Comparison of ENCODE assay signal across 1 cellular context in genomic region chr19:9621156-9622037, GRCh38.
TF ChIP-seq lines count a peak whose summit lies in the region.

TSS of gene ZNF561 (minus strand) at chr19:9621232. CDS start at chr19:9619456, 1,776 bp downstream.

TF ChIP-seq in SK-N-SH, 30 proteins besides CTCF, POLR2A, EP300 and RAD21 (continued from another document):
- TF ChIP-seq, protein P1, sequence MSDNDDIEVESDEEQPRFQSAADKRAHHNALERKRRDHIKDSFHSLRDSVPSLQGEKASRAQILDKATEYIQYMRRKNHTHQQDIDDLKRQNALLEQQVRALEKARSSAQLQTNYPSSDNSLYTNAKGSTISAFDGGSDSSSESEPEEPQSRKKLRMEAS (IDR thresholded peaks at IDR 0.05; ENCODE audit: low read depth), result peak; percentile 55
- TF ChIP-seq YY1 (IDR thresholded peaks at IDR 0.05; ENCODE audit: low read depth) (peak; percentile 97), JUND (IDR thresholded peaks at IDR 0.05) (no peak), TEAD4 (IDR thresholded peaks at IDR 0.05; ENCODE audit: borderline replicate concordance, insufficient read depth) (no peak), NFIC (IDR thresholded peaks at IDR 0.05; ENCODE audit: borderline replicate concordance) (no peak; the same call in 1 of the 2 replicates), ELF1 (IDR thresholded peaks at IDR 0.05) (no peak), CHD2 (IDR thresholded peaks at IDR 0.05; ENCODE audit: low read length, partially characterized antibody) (no peak), NRF1 (IDR thresholded peaks at IDR 0.05; ENCODE audit: low read depth, low read length) (no peak), SIN3A (IDR thresholded peaks at IDR 0.05; ENCODE audit: borderline replicate concordance, low read depth, low read length) (peak; percentile 22; the same call in 1 of the 2 replicates), RXRA (IDR thresholded peaks at IDR 0.05; ENCODE audit: borderline replicate concordance, low read depth) (no peak), MXI1 (IDR thresholded peaks at IDR 0.05; ENCODE audit: low read depth, low read length) (peak; percentile 57; the same call in 1 of the 2 replicates), FOXM1 (IDR thresholded peaks at IDR 0.05; ENCODE audit: low read depth) (no peak)
- TF ChIP-seq, protein P2, sequence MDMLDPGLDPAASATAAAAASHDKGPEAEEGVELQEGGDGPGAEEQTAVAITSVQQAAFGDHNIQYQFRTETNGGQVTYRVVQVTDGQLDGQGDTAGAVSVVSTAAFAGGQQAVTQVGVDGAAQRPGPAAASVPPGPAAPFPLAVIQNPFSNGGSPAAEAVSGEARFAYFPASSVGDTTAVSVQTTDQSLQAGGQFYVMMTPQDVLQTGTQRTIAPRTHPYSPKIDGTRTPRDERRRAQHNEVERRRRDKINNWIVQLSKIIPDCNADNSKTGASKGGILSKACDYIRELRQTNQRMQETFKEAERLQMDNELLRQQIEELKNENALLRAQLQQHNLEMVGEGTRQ (IDR thresholded peaks at IDR 0.05; ENCODE audit: borderline replicate concordance, low read depth, low read length), result no peak
TF ChIP-seq in SK-N-SH: peak in this region for 10.
